Comparison of ENCODE assay signal across 24 cellular contexts in the genomic region with DNA sequence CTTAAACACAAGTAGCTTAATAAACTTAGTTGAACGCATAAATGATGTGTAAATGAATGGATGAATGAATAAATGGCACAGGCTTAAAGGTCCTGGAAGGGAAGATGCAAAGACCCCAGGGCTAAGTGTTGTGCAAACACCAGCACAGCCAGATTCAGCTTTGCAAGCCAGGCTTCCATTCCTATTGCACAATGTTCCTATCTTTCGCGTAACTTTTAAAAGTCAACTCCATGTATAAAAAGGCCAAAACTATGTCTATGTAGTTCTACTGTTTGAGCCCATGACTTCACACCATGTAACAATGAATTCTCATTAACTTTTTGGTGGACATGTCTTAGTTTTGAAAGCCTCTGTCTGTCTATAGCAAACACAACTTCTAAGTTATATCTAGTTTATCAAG.
"Had no signal": no experiment of that assay in that cellular context is flagged by ENCODE, and none has a peak within 500 bp of the region (broad histone marks: within the 10 kb centered on the region; RNA-seq: fewer than 3 reads in every experiment).

No MANE protein-coding gene starts in this region.

- H3K9ac ChIP-seq: SK-N-SH had no signal

- ATAC-seq: activated CD4-positive, alpha-beta T cell treated with anti-CD3 and anti-CD28 coated beads for 36 hours; activated T-helper 17 cell treated with anti-CD3 and anti-CD28 coated beads, Interleukin-2, amount 50 U/mL, for 72 hours had no signal

- H3K27me3 ChIP-seq: breast epithelium, SJCRH30 had no signal

- DNase-seq: activated CD4-positive, alpha-beta memory T cell treated with anti-CD3 and anti-CD28 coated beads, Interleukin-2, amount 10 ng/mL, durations not matched to agents 7 days and 5 days; activated CD4-positive, alpha-beta T cell treated with anti-CD3 and anti-CD28 coated beads for 36 hours; activated CD4-positive, alpha-beta T cell treated with anti-CD3 and anti-CD28 coated beads, Interleukin-2, amount 50 U/mL, for 1 hour; activated gamma-delta T cell; activated naive CD4-positive, alpha-beta T cell treated with anti-CD3 and anti-CD28 coated beads for 36 hours; activated T-cell treated with anti-CD3 and anti-CD28 coated beads for 4 hours; activated T-cell treated with anti-CD3 and anti-CD28 coated beads, Interleukin-2, amount 50 U/mL, for 48 hours; anterior cingulate cortex; caudate nucleus; Kasumi-1; KBM-7; NCI-H1048; NCI-H1930; NCI-H2171 treated with DMSO at 0.1 percent for 48 hours; NCI-H345; NCI-H510A; NCI-H526 treated with DMSO at 0.1 percent for 48 hours; NCI-H82; SJCRH30; SK-N-SH; T-helper 1 cell had no signal

- H3K4me1 ChIP-seq: breast epithelium, SJCRH30 had no signal

- H3K36me3 ChIP-seq: breast epithelium, SJCRH30 had no signal

- H3K27ac ChIP-seq: breast epithelium, SJCRH30, VCaP had no signal

- H3K9me3 ChIP-seq: breast epithelium, SJCRH30, SK-N-SH had no signal

- H3K4me3 ChIP-seq: breast epithelium, SJCRH30 had no signal
